Comparison of ENCODE assay signal across 9 cellular contexts in the genomic region with DNA sequence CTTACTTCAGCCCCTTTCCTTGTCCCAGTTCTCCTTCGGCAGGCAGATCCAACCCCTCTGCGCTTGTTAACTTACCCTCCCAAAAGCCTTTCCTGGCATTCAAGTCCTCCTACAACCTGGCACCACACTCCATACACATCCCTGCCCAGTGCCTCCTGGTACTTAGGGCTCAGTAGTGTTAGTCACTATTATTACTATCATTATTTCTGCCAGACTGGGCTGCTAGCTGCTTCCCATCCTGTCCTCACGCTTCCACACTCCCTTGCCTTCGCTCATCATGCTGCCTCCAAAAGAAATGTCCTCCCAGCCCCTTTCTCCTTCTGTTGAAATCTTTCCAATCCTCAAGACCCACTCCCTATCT. TPM values are rescaled to one million over a fixed set of nuclear protein-coding genes. Genes with fewer than 3 reads are reported as not detected.
DNase-seq lines count a peak whose midpoint lies in the region; ATAC-seq, FAIRE-seq and TF ChIP-seq lines count a peak whose summit lies in the region.
"Had no signal": no experiment of that assay in that cellular context is flagged by ENCODE, and none has a peak within 500 bp of the region (broad histone marks: within the 10 kb centered on the region; RNA-seq: fewer than 3 reads in every experiment).

No MANE protein-coding gene starts in this region.

- H3K27ac ChIP-seq in kidney (ENCODE audit: low read depth in 2 of 2, low read length in 2 of 2) (peak overlapping the region; percentile 94 to 98), stomach (peak overlapping the region; percentile 64 to 99 (median 98))

- WGBS in stomach, 5 donors: 82 to 91% (median 88%) methylated on average over 4 of the region's 4 CpGs

- DNase-seq in HFFc6 (peak; percentile 30), kidney (no peak), stomach (no peak), NCI-H345 treated with DMSO at 0.1 percent for 48 hours (lab: John Stamatoyannopoulos, UW; ENCODE audit: unreplicated experiment) (no peak), HuH-7 (ENCODE audit: low spot score) (no peak)
- DNase-seq: NCI-H1436 treated with DMSO at 0.1 percent for 48 hours had no signal

- ATAC-seq in HG02610 (IDR thresholded peaks at IDR 0.05; ENCODE audit: unreplicated experiment) (no peak), GM21526 (IDR thresholded peaks at IDR 0.05; ENCODE audit: low FRiP score, unreplicated experiment) (no peak)

- peaks cover 74% of the 10 kb centered on the region for H3K4me1 Mint-ChIP-seq in HFFc6 (ENCODE audit: low read depth)
- peaks cover 80% of the 10 kb centered on the region for H3K4me1 Mint-ChIP-seq in activated naive CD8-positive, alpha-beta T cell (ENCODE audit: low read depth)

- TF ChIP-seq POLR2A in stomach (IDR thresholded peaks at IDR 0.05): no peak

- H3K4me3 ChIP-seq in kidney (ENCODE audit: low read length in 2 of 2) (peak overlapping the region in 1 of 2 donors; percentile 86), stomach (no peak overlapping the region)

- H3K9me3 ChIP-seq in kidney (ENCODE audit: control insufficient read depth in 1 of 2, low read length in 2 of 2) (no peaks in the 10 kb centered on the region), stomach (no peaks in the 10 kb centered on the region)

- H3K27ac Mint-ChIP-seq in HFFc6: peak overlapping the region; percentile 99
- peak overlapping the region; percentile 99 for H3K27ac Mint-ChIP-seq in activated naive CD8-positive, alpha-beta T cell

- H3K36me3 ChIP-seq in kidney (ENCODE audit: control insufficient read depth in 1 of 2, insufficient read depth in 2 of 2, low read length in 2 of 2) (no peaks in the 10 kb centered on the region), stomach (no peaks in the 10 kb centered on the region)

- peak overlapping the region; percentile 94 for H3K4me3 Mint-ChIP-seq in HFFc6
- peak overlapping the region; percentile 94 for H3K4me3 Mint-ChIP-seq in activated naive CD8-positive, alpha-beta T cell

- H3K4me1 ChIP-seq in kidney (ENCODE audit: control insufficient read depth in 1 of 2, insufficient read depth in 1 of 2, low read depth in 1 of 2, low read length in 2 of 2) (peaks cover 46 to 58% of the 10 kb centered on the region in 2 donors), stomach (peaks cover 80 to 90% (median 87%) of the 10 kb centered on the region in 4 donors)

- H3K27me3 Mint-ChIP-seq in HFFc6 (ENCODE audit: insufficient read depth): peaks cover 1% of the 10 kb centered on the region; the same call in 1 of the 2 replicates
- H3K27me3 Mint-ChIP-seq in activated naive CD8-positive, alpha-beta T cell: no peaks in the 10 kb centered on the region

- no peaks in the 10 kb centered on the region for H3K9me3 Mint-ChIP-seq in HFFc6
- no peaks in the 10 kb centered on the region for H3K9me3 Mint-ChIP-seq in activated naive CD8-positive, alpha-beta T cell (ENCODE audit: low read depth)

- H3K9ac ChIP-seq in kidney (ENCODE audit: low read length in 2 of 2): peak overlapping the region in 1 of 2 donors; percentile 96

- TF ChIP-seq CTCF in HFFc6 (IDR thresholded peaks at IDR 0.05) (no peak), kidney (IDR thresholded peaks at IDR 0.05; ENCODE audit: borderline replicate concordance, extremely low read depth, insufficient read depth) (no peak), stomach (IDR thresholded peaks at IDR 0.05) (no peak)

- H3K27me3 ChIP-seq in stomach: no peaks in the 10 kb centered on the region

- no peak for FAIRE-seq in kidney (lab: Jason Lieb, UNC)

- TF ChIP-seq EP300 in stomach (IDR thresholded peaks at IDR 0.05): no peak

- peaks cover 19% of the 10 kb centered on the region for H3K36me3 Mint-ChIP-seq in HFFc6 (ENCODE audit: low read depth)
- peaks cover 4% of the 10 kb centered on the region for H3K36me3 Mint-ChIP-seq in activated naive CD8-positive, alpha-beta T cell

- intact Hi-C loops in kidney (cut with DNase I) (no loop called here), stomach (cut with DNase I; ENCODE audit: low total_unique reads) (no loop called here)

RNA-seq across cellular contexts. Expression of a gene that starts 1.6 kb away (rescaled TPM):
- total RNA-seq in HFFc6 (2021; fragmentation: NEBNext Ultra II Directional; extraction: Animal tissue kit (Norgen Biotek cat#: 25700)): 100 to 1,000 TPM; 104 to 120 (median 108) TPM
- total RNA-seq in kidney (132 TPM), stomach (100 to 1,000 TPM in 2 of 5 donors, 10 to 100 TPM in 3; 32.1 to 313 (median 66.5) TPM)
- polyA plus RNA-seq in kidney (ENCODE audit: insufficient read depth, low read depth, low replicate concordance) (35.0 TPM), stomach (10 to 100 TPM; 22.8 to 30.7 (median 28.6) TPM)

RNA-seq across cellular contexts. Expression of a gene that starts 48.3 kb away (rescaled TPM):
- total RNA-seq in HFFc6 (2021; fragmentation: NEBNext Ultra II Directional; extraction: Animal tissue kit (Norgen Biotek cat#: 25700)): 10 to 100 TPM; 18.8 to 24.5 (median 21.0) TPM
- total RNA-seq in kidney (69.9 TPM), stomach (10 to 100 TPM in 3 of 5 donors, 1 to 10 TPM in 2; 2.3 to 29.0 (median 18.1) TPM)
- polyA plus RNA-seq in kidney (ENCODE audit: insufficient read depth, low read depth, low replicate concordance) (56.9 TPM), stomach (10 to 100 TPM in 1 of 3 donors, 1 to 10 TPM in 2; 6.3 to 18.2 (median 9.4) TPM)
